ENCODE assay signal across 1 cellular context in genomic region chr1:3248416-3249141, GRCh38.
TF ChIP-seq lines count a peak whose summit lies in the region.

No MANE protein-coding gene starts in this region.

TF ChIP-seq in WTC11, 78 proteins besides CTCF, POLR2A, EP300 and RAD21 (continued from another document):
- no peak for TF ChIP-seq PREB (CRISPR knock-in tag; IDR thresholded peaks at IDR 0.05; ENCODE audit: borderline replicate concordance)
- TF ChIP-seq, protein P1, sequence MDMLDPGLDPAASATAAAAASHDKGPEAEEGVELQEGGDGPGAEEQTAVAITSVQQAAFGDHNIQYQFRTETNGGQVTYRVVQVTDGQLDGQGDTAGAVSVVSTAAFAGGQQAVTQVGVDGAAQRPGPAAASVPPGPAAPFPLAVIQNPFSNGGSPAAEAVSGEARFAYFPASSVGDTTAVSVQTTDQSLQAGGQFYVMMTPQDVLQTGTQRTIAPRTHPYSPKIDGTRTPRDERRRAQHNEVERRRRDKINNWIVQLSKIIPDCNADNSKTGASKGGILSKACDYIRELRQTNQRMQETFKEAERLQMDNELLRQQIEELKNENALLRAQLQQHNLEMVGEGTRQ (CRISPR knock-in tag; IDR thresholded peaks at IDR 0.05) = no peak
